ENCODE assay signal across 18 cellular contexts in genomic region chr7:55526329-55526728, GRCh38. TPM values are rescaled to one million over a fixed set of nuclear protein-coding genes. Genes with fewer than 3 reads are reported as not detected.
DNase-seq lines count a peak whose midpoint lies in the region; ATAC-seq, FAIRE-seq and TF ChIP-seq lines count a peak whose summit lies in the region.
"Had no signal": no experiment of that assay in that cellular context is flagged by ENCODE, and none has a peak within 500 bp of the region (broad histone marks: within the 10 kb centered on the region; RNA-seq: fewer than 3 reads in every experiment).

No MANE protein-coding gene starts in this region.

- no peaks in the 10 kb centered on the region for H3K27me3 Mint-ChIP-seq in activated naive CD8-positive, alpha-beta T cell
- H3K27me3 Mint-ChIP-seq in activated naive CD8-positive, alpha-beta T cell treated with anti-CD3 and anti-CD28 coated beads for 36 hours: no peaks in the 10 kb centered on the region

- H3K4me1 ChIP-seq in K562 (replicated peaks in 1 of 2; ENCODE audit: control insufficient read depth in 2 of 2, insufficient read depth in 2 of 2, low read length in 2 of 2): 0 out of 5 replicates have a peak, but pooled peaks cover 0 to 3% of the 10 kb centered on the region in 2 experiments
- H3K4me1 ChIP-seq in upper lobe of left lung: peaks cover 0 to 5% (median 0%) of the 10 kb centered on the region in 4 donors

- DNase-seq in activated naive CD8-positive, alpha-beta T cell treated with anti-CD3 and anti-CD28 coated beads for 36 hours: no peak
- no peak for DNase-seq in K562 (ENCODE audit: extremely low read depth in 1 of 4, low spot score in 3 of 4)
- peak; percentile 45 for DNase-seq in midbrain (lab: John Stamatoyannopoulos, UW)
- DNase-seq in urothelium cell line (ENCODE audit: low spot score): no peak
- no peak for DNase-seq in T-helper 1 cell
- DNase-seq in upper lobe of left lung: no peak
- DNase-seq in DMS114 treated with DMSO at 0.1 percent for 48 hours (lab: John Stamatoyannopoulos, UW; ENCODE audit: unreplicated experiment): no peak
- DNase-seq: activated CD8-positive, alpha-beta T cell treated with anti-CD3 and anti-CD28 coated beads, Interleukin-2, amount 10 ng/mL, durations not matched to agents 7 days and 5 days; DMS79 treated with DMSO at 0.1 percent for 48 hours; foreskin fibroblast; HFFc6; mammary epithelial cell; MM.1S; NCI-H526 treated with DMSO at 0.1 percent for 48 hours had no signal

- H3K4me1 Mint-ChIP-seq in activated naive CD8-positive, alpha-beta T cell (ENCODE audit: low read depth): peaks cover 39% of the 10 kb centered on the region
- peaks cover 43% of the 10 kb centered on the region for H3K4me1 Mint-ChIP-seq in activated naive CD8-positive, alpha-beta T cell treated with anti-CD3 and anti-CD28 coated beads for 36 hours

- H3K9me1 ChIP-seq in K562 (ENCODE audit: control insufficient read depth, insufficient read depth, low read length): no peaks in the 10 kb centered on the region

- H3K36me3 Mint-ChIP-seq in activated naive CD8-positive, alpha-beta T cell: peaks cover 4% of the 10 kb centered on the region
- H3K36me3 Mint-ChIP-seq in activated naive CD8-positive, alpha-beta T cell treated with anti-CD3 and anti-CD28 coated beads for 36 hours: peaks cover 8% of the 10 kb centered on the region

- WGBS in K562 (ENCODE audit: insufficient coverage, low coverage, missing lambda C conversion rate): 77% methylated on average over 4 of the region's 4 CpGs
- 89 to 96% methylated on average over 4 of the region's 4 CpGs for WGBS in upper lobe of left lung, 2 donors

- CTCF ChIA-PET in K562 (lab: Yijun Ruan, JAX; ENCODE audit: low intra/inter-chr PET ratio): no interaction called here

- POLR2A ChIA-PET in K562 (lab: Yijun Ruan, JAX): interaction anchor here (1.7 kb wide), 1 partner anchor 27 kb away, joined by 5 read pairs; no protein-coding TSS in a partner anchor

- H3K4me2 ChIP-seq in K562 (ENCODE audit: insufficient read depth, low read length): no peak overlapping the region

- no peak overlapping the region for H3K4me3 Mint-ChIP-seq in activated naive CD8-positive, alpha-beta T cell
- no peak overlapping the region for H3K4me3 Mint-ChIP-seq in activated naive CD8-positive, alpha-beta T cell treated with anti-CD3 and anti-CD28 coated beads for 36 hours
- H3K4me3 Mint-ChIP-seq: activated CD8-positive, alpha-beta T cell treated with anti-CD3 and anti-CD28 coated beads, Interleukin-2, amount 10 ng/mL, durations not matched to agents 7 days and 5 days; CD14-positive monocyte; HFFc6; neural crest cell had no signal

- H3K9me3 Mint-ChIP-seq in activated naive CD8-positive, alpha-beta T cell (ENCODE audit: low read depth): no peaks in the 10 kb centered on the region
- H3K9me3 Mint-ChIP-seq in activated naive CD8-positive, alpha-beta T cell treated with anti-CD3 and anti-CD28 coated beads for 36 hours: no peaks in the 10 kb centered on the region
- H3K9me3 Mint-ChIP-seq: HFFc6, neural crest cell had no signal

- intact Hi-C loops in K562 (cut with micrococcal nuclease): no loop called here

- peaks cover 4% of the 10 kb centered on the region; the same call in 1 of the 3 replicates for H3K79me2 ChIP-seq in K562 (ENCODE audit: control insufficient read depth, insufficient read depth, low read length)

- H3K27me3 ChIP-seq in K562 (ENCODE audit: control insufficient read depth in 2 of 2, insufficient read depth in 2 of 2, low read length in 2 of 2) (no peaks in the 10 kb centered on the region), upper lobe of left lung (no peaks in the 10 kb centered on the region)
- H3K27me3 ChIP-seq: tibial nerve had no signal

- no peak for TF ChIP-seq POLR2A in K562 (conservative IDR thresholded peaks at IDR 0.05)
- no peak for TF ChIP-seq POLR2A in upper lobe of left lung (IDR thresholded peaks at IDR 0.05)

- in situ Hi-C loops in K562 (cut with MboI): no loop called here

- no peak for ATAC-seq in K562
- ATAC-seq in upper lobe of left lung (ENCODE audit: low FRiP score in 2 of 2): no peak
- ATAC-seq: activated CD8-positive, alpha-beta T cell treated with anti-CD3 and anti-CD28 coated beads, Interleukin-2, amount 10 ng/mL, durations not matched to agents 7 days and 5 days had no signal

- H4K20me1 ChIP-seq in K562 (replicated peaks; ENCODE audit: control insufficient read depth, insufficient read depth, low read length): no peaks in the 10 kb centered on the region

- TF ChIP-seq CTCF in K562 (IDR thresholded peaks at IDR 0.05 in 2 of 3, conservative IDR thresholded peaks at IDR 0.05 in 1 of 3; ENCODE audit: insufficient read depth in 2 of 3, low read depth in 1 of 3, low read length in 3 of 3): no peak
- TF ChIP-seq CTCF in upper lobe of left lung (IDR thresholded peaks at IDR 0.05): no peak

- H3K9me3 ChIP-seq in K562 (replicated peaks; ENCODE audit: control insufficient read depth, insufficient read depth, low read depth, low read length): no peaks in the 10 kb centered on the region
- H3K9me3 ChIP-seq in upper lobe of left lung: no peaks in the 10 kb centered on the region
- H3K9me3 ChIP-seq: tibial nerve had no signal

- TF ChIP-seq RAD21 in K562 (CRISPR knock-in tag; conservative IDR thresholded peaks at IDR 0.05 in 1 of 2, IDR thresholded peaks at IDR 0.05 in 1 of 2): no peak

- TF ChIP-seq EP300 in K562 (IDR thresholded peaks at IDR 0.05; ENCODE audit: low read length): no peak
- no peak for TF ChIP-seq EP300 in upper lobe of left lung (IDR thresholded peaks at IDR 0.05)

- no peak overlapping the region for H2AFZ ChIP-seq in K562 (ENCODE audit: low read depth, low read length)

- H3K27ac Mint-ChIP-seq in activated naive CD8-positive, alpha-beta T cell: peak overlapping the region; percentile 4
- no peak overlapping the region for H3K27ac Mint-ChIP-seq in activated naive CD8-positive, alpha-beta T cell treated with anti-CD3 and anti-CD28 coated beads for 36 hours
- H3K27ac Mint-ChIP-seq: activated CD8-positive, alpha-beta T cell treated with anti-CD3 and anti-CD28 coated beads, Interleukin-2, amount 10 ng/mL, durations not matched to agents 7 days and 5 days; HFFc6 had no signal

- no peak overlapping the region for H3K27ac ChIP-seq in K562 (ENCODE audit: extremely low read depth, low read depth, low read length)
- H3K27ac ChIP-seq in upper lobe of left lung: peak overlapping the region in 1 of 4 donors; percentile 1

- H3K9ac ChIP-seq in K562 (ENCODE audit: insufficient read depth in 1 of 2, low read depth in 2 of 2, low read length in 2 of 2): no peak overlapping the region

- no TSS peak for BruUV-seq in K562 (replicated peaks; lab: Mats Ljungman, UMichigan)

- H3K36me3 ChIP-seq in K562 (ENCODE audit: control insufficient read depth, insufficient read depth, low read length) (no peaks in the 10 kb centered on the region), upper lobe of left lung (no peaks in the 10 kb centered on the region)
- H3K36me3 ChIP-seq: tibial nerve had no signal

- no peak overlapping the region for H3K4me3 ChIP-seq in K562
- H3K4me3 ChIP-seq in upper lobe of left lung: no peak overlapping the region
- H3K4me3 ChIP-seq: tibial nerve had no signal

- FAIRE-seq in K562 (lab: Jason Lieb, UNC) (peak; percentile 61), urothelium cell line (lab: Jason Lieb, UNC) (peak; percentile 42)

TF ChIP-seq in K562, 482 proteins besides CTCF, POLR2A, EP300 and RAD21 (continues in another document):
- TF ChIP-seq MCM5 (IDR thresholded peaks at IDR 0.05; ENCODE audit: low read depth): no peak
- TF ChIP-seq TCF7L2 (IDR thresholded peaks at IDR 0.05; ENCODE audit: low read depth, low read length): no peak
- no peak for TF ChIP-seq ESRRB (CRISPR knock-in tag; IDR thresholded peaks at IDR 0.05; ENCODE audit: borderline replicate concordance)
- TF ChIP-seq CGGBP1 (CRISPR knock-in tag; IDR thresholded peaks at IDR 0.05): no peak
- TF ChIP-seq ZKSCAN3 (CRISPR knock-in tag; IDR thresholded peaks at IDR 0.05): no peak

RNA-seq across cellular contexts. Expression of gene VOPP1, which starts 46.0 kb away (rescaled TPM):
- total RNA-seq in activated naive CD8-positive, alpha-beta T cell treated with anti-CD3 and anti-CD28 coated beads for 36 hours: 10 to 100 TPM; 49.0 to 50.5 TPM
- 22.5 and 27.7 TPM in 2 replicates for total RNA-seq in K562 (2011; cell fraction: chromatin; rRNA removed; ENCODE audit: low replicate concordance)
- total RNA-seq in K562 (2011; cell fraction: nucleolus; rRNA removed): 28.4 and 32.9 TPM in 2 replicates
- total RNA-seq in K562 (2011; cell fraction: nucleoplasm; rRNA removed): 36.5 and 44.2 TPM in 2 replicates
- total RNA-seq in K562 (2014; rRNA removed) (31.0 and 41.3 TPM in 2 replicates), K562 (2014; rRNA removed; fragmentation: Illumina TruSeq; extraction: Trizol) (32.4 and 32.8 TPM in 2 replicates), K562 (2015; rRNA removed; fragmentation: Illumina TruSeq; extraction: Trizol) (33.1 and 35.9 TPM in 2 replicates), K562 (2021) (45.8 and 47.0 TPM in 2 replicates), upper lobe of left lung (10 to 100 TPM; 27.2 to 67.6 (median 45.0) TPM)
- polyA plus RNA-seq in K562 (2011; rRNA removed) (27.3 and 32.5 TPM in 2 replicates), K562 (2014; fragmentation: Illumina TruSeq; extraction: Trizol) (31.2 and 36.5 TPM in 2 replicates), K562 (2014; fragmentation: Nextera tagmentation; extraction: Ambion mirVana) (10 to 100 TPM in 1 of 2 experiments, 1 to 10 TPM in 1; 8.2 to 11.0 TPM), K562 (2014; rRNA removed) (31.0 and 35.3 TPM in 2 replicates)
- polyA plus RNA-seq in K562 (2011; cell fraction: cytosol; rRNA removed): 31.1 and 42.4 TPM in 2 replicates
- polyA plus RNA-seq in K562 (2011; cell fraction: nucleus; rRNA removed): 13.2 and 14.1 TPM in 2 replicates
- 32.7 and 35.8 TPM in 2 replicates for polyA plus RNA-seq in K562 (2012)
- 36.3 and 42.1 TPM in 2 replicates for polyA minus RNA-seq in K562 (2011; rRNA and poly(A)+ RNA removed)
- polyA minus RNA-seq in K562 (2011; cell fraction: cytosol; rRNA and poly(A)+ RNA removed): 30.5 and 37.7 TPM in 2 replicates
- polyA minus RNA-seq in K562 (2011; cell fraction: nucleus; rRNA and poly(A)+ RNA removed): 6.7 and 7.6 TPM in 2 replicates
